In the genomic region with DNA sequence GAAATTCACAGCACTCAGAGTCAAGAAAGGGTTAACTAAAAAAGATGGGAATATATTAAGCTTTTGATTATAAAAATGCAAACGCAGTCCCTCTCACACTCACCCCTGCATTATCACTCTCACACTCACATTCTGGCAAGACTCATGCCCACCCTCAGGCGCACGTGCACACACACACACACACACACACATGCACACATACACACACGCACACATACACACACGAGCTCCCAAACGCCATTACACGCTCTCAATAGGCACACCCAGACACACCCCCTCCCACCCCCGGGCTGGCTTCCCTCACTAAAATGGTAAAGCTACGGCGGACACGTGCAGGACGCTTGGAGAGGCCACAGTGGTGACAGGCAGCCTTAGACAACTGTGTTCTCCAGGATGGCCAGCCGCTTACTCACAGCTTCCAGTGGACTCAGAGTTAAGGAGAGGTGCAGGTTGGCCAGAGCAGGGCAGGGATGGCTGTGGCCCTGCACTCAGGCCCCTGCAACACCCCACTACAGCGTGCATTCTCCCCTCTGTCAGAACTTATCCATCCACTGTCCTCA, we compare ENCODE assay signal across 20 cellular contexts. TPM values are rescaled to one million over a fixed set of nuclear protein-coding genes. Genes with fewer than 3 reads are reported as not detected.
"Had no signal": no experiment of that assay in that cellular context is flagged by ENCODE, and none has a peak within 500 bp of the region (broad histone marks: within the 10 kb centered on the region; RNA-seq: fewer than 3 reads in every experiment).

No MANE protein-coding gene starts in this region.

- DNase-seq: activated CD4-positive, alpha-beta memory T cell treated with anti-CD3 and anti-CD28 coated beads for 36 hours; activated effector memory CD4-positive, alpha-beta T cell treated with Interleukin-2 at 50 U/mL for 16 hours; activated naive CD4-positive, alpha-beta T cell treated with anti-CD3 and anti-CD28 coated beads, Interleukin-2, amount 50 U/mL, for 16 hours; activated T-cell treated with anti-CD3 and anti-CD28 coated beads, Interleukin-2, amount 50 U/mL, for 24 hours; hypothalamus; kidney glomerular epithelial cell; mesenchymal stem cell; upper lobe of right lung had no signal

- H3K4me1 ChIP-seq: psoas muscle, right lobe of liver, upper lobe of right lung had no signal

- H3K27ac Mint-ChIP-seq: activated CD4-positive, alpha-beta memory T cell treated with anti-CD3 and anti-CD28 coated beads for 36 hours; activated T-cell treated with anti-CD3 and anti-CD28 coated beads, Interleukin-2, amount 50 U/mL, for 24 hours; stimulated activated naive CD8-positive, alpha-beta T cell treated with anti-CD3 and anti-CD28 coated beads, Interleukin-15, Interleukin-2, amounts not matched to agents 100 ng/mL and 50 ng/mL, for 24 hours had no signal

- H3K9me3 Mint-ChIP-seq: stimulated activated naive CD8-positive, alpha-beta T cell treated with anti-CD3 and anti-CD28 coated beads, Interleukin-15, Interleukin-2, amounts not matched to agents 100 ng/mL and 50 ng/mL, for 24 hours had no signal

- FAIRE-seq: astrocyte, endometrium had no signal

- H3K36me3 ChIP-seq: right lobe of liver, upper lobe of right lung had no signal

- H3K9me3 ChIP-seq: right lobe of liver had no signal

- H3K27me3 ChIP-seq: right lobe of liver, upper lobe of right lung had no signal

- H3K4me3 ChIP-seq: psoas muscle, right lobe of liver, upper lobe of right lung had no signal

- H3K27ac ChIP-seq: psoas muscle, right lobe of liver, upper lobe of right lung, VCaP had no signal

- H3K4me3 Mint-ChIP-seq: activated CD4-positive, alpha-beta memory T cell treated with anti-CD3 and anti-CD28 coated beads for 36 hours; activated T-cell treated with anti-CD3 and anti-CD28 coated beads, Interleukin-2, amount 50 U/mL, for 24 hours; nephron; stimulated activated naive CD8-positive, alpha-beta T cell treated with anti-CD3 and anti-CD28 coated beads, Interleukin-15, Interleukin-2, amounts not matched to agents 100 ng/mL and 50 ng/mL, for 24 hours had no signal

RNA-seq across cellular contexts. Expression of a gene that starts 10.1 kb away (rescaled TPM):
- total RNA-seq: cardiac septum; glomerular endothelial cell; psoas muscle; right lobe of liver; T-helper 1 cell treated with Interleukin-12 subunit alpha and Interleukin-12 subunit beta and Interleukin-4 antibody, amounts not matched to agents 30 ng/mL and 1 ng/mL, for 36 hours; upper lobe of right lung had no signal
- polyA plus RNA-seq: liver had no signal

RNA-seq across cellular contexts. Expression of a gene that starts 44.3 kb away (rescaled TPM):
- total RNA-seq: osteocyte had no signal
